Comparison of ENCODE assay signal across 21 cellular contexts in genomic region chr2:231668981-231669380, GRCh38.
"Had no signal": no experiment of that assay in that cellular context is flagged by ENCODE, and none has a peak within 500 bp of the region (broad histone marks: within the 10 kb centered on the region; RNA-seq: fewer than 3 reads in every experiment).

No MANE protein-coding gene starts in this region.

- H3K27ac ChIP-seq: epithelial cell of prostate had no signal

- ATAC-seq: activated CD8-positive, alpha-beta T cell treated with anti-CD3 and anti-CD28 coated beads, Interleukin-2, amount 10 ng/mL, durations not matched to agents 7 days and 5 days; activated T-cell treated with anti-CD3 and anti-CD28 coated beads, Interleukin-2, amount 50 U/mL, for 72 hours; effector memory CD8-positive, alpha-beta T cell; gastroesophageal sphincter; left lung; mucosa of descending colon; naive thymus-derived CD8-positive, alpha-beta T cell had no signal

- H3K36me3 ChIP-seq: gastroesophageal sphincter, left lung had no signal

- H3K4me3 ChIP-seq: gastroesophageal sphincter, hepatocyte, left lung, mucosa of descending colon had no signal

- H3K27ac Mint-ChIP-seq: activated CD4-positive, alpha-beta T cell treated with anti-CD3 and anti-CD28 coated beads, Interleukin-2, amount 10 ng/mL, durations not matched to agents 24 days and 14 days; activated CD8-positive, alpha-beta T cell treated with anti-CD3 and anti-CD28 coated beads, Interleukin-2, amount 10 ng/mL, durations not matched to agents 7 days and 5 days; activated naive CD8-positive, alpha-beta T cell treated with anti-CD3 and anti-CD28 coated beads, Interleukin-2, amount 10 ng/mL, durations not matched to agents 7 days and 5 days; activated T-cell treated with anti-CD3 and anti-CD28 coated beads, Interleukin-2, amount 50 U/mL, for 72 hours; effector memory CD8-positive, alpha-beta T cell had no signal

- H3K36me3 Mint-ChIP-seq: brain; naive thymus-derived CD8-positive, alpha-beta T cell had no signal

- H3K79me2 ChIP-seq: hepatocyte had no signal

- DNase-seq: activated CD4-positive, alpha-beta T cell treated with anti-CD3 and anti-CD28 coated beads, Interleukin-2, amount 10 ng/mL, durations not matched to agents 24 days and 14 days; activated CD4-positive, CD25-positive, alpha-beta regulatory T cell; activated CD8-positive, alpha-beta memory T cell treated with anti-CD3 and anti-CD28 coated beads, Interleukin-2, amount 50 U/mL, for 4 hours; activated CD8-positive, alpha-beta T cell treated with anti-CD3 and anti-CD28 coated beads, Interleukin-2, amount 10 ng/mL, durations not matched to agents 7 days and 5 days; activated naive CD8-positive, alpha-beta T cell treated with anti-CD3 and anti-CD28 coated beads, Interleukin-2, amount 10 ng/mL, durations not matched to agents 7 days and 5 days; activated T-cell treated with anti-CD3 and anti-CD28 coated beads, Interleukin-2, amount 50 U/mL, for 72 hours; cortex of kidney; effector memory CD8-positive, alpha-beta T cell; left lung; mammary epithelial cell; mucosa of descending colon; naive thymus-derived CD8-positive, alpha-beta T cell; posterior cingulate gyrus; stimulated activated CD4-positive, alpha-beta T cell treated with anti-CD3 and anti-CD28 coated beads, Interleukin-4, amount 100 ng/mL, for 1 hour; stimulated activated naive CD4-positive, alpha-beta T cell treated with Interleukin-2 at 50 U/mL for 16 hours; T-helper 2 cell had no signal

- H3K4me3 Mint-ChIP-seq: activated CD4-positive, alpha-beta T cell treated with anti-CD3 and anti-CD28 coated beads, Interleukin-2, amount 10 ng/mL, durations not matched to agents 24 days and 14 days; activated CD8-positive, alpha-beta T cell treated with anti-CD3 and anti-CD28 coated beads, Interleukin-2, amount 10 ng/mL, durations not matched to agents 7 days and 5 days; activated naive CD8-positive, alpha-beta T cell treated with anti-CD3 and anti-CD28 coated beads, Interleukin-2, amount 10 ng/mL, durations not matched to agents 7 days and 5 days; activated T-cell treated with anti-CD3 and anti-CD28 coated beads, Interleukin-2, amount 50 U/mL, for 72 hours; brain; central memory CD8-positive, alpha-beta T cell; effector memory CD8-positive, alpha-beta T cell; naive thymus-derived CD8-positive, alpha-beta T cell had no signal

- H3K27me3 ChIP-seq: gastroesophageal sphincter, hepatocyte, left lung had no signal

- H3K4me1 Mint-ChIP-seq: central memory CD8-positive, alpha-beta T cell had no signal

- H3K27me3 Mint-ChIP-seq: activated CD4-positive, alpha-beta T cell treated with anti-CD3 and anti-CD28 coated beads, Interleukin-2, amount 10 ng/mL, durations not matched to agents 24 days and 14 days; activated naive CD8-positive, alpha-beta T cell treated with anti-CD3 and anti-CD28 coated beads, Interleukin-2, amount 10 ng/mL, durations not matched to agents 7 days and 5 days; central memory CD8-positive, alpha-beta T cell; effector memory CD8-positive, alpha-beta T cell; naive thymus-derived CD8-positive, alpha-beta T cell had no signal

- H3K4me2 ChIP-seq: hepatocyte had no signal

- H2AFZ ChIP-seq: hepatocyte had no signal

- H3K9me3 ChIP-seq: gastroesophageal sphincter, left lung, mucosa of descending colon had no signal

- H3K9me3 Mint-ChIP-seq: activated CD4-positive, alpha-beta T cell treated with anti-CD3 and anti-CD28 coated beads, Interleukin-2, amount 10 ng/mL, durations not matched to agents 24 days and 14 days; activated naive CD8-positive, alpha-beta T cell treated with anti-CD3 and anti-CD28 coated beads, Interleukin-2, amount 10 ng/mL, durations not matched to agents 7 days and 5 days; activated T-cell treated with anti-CD3 and anti-CD28 coated beads, Interleukin-2, amount 50 U/mL, for 72 hours; central memory CD8-positive, alpha-beta T cell; effector memory CD8-positive, alpha-beta T cell; naive thymus-derived CD8-positive, alpha-beta T cell had no signal
